ENCODE assay signal across 18 cellular contexts in genomic region chrX:36422368-36422767, GRCh38.
DNase-seq lines count a peak whose midpoint lies in the region; ATAC-seq, FAIRE-seq and TF ChIP-seq lines count a peak whose summit lies in the region.
"Had no signal": no experiment of that assay in that cellular context is flagged by ENCODE, and none has a peak within 500 bp of the region (broad histone marks: within the 10 kb centered on the region; RNA-seq: fewer than 3 reads in every experiment).

No MANE protein-coding gene starts in this region.

- TF ChIP-seq EP300 in H1 (IDR thresholded peaks at IDR 0.05; ENCODE audit: borderline replicate concordance in 1 of 2, low read depth in 2 of 2, low read length in 2 of 2), result no peak

- POLR2A ChIA-PET in H1 (lab: Charles Lee; ENCODE audit: partially characterized antibody), result no interaction called here

- H3K27ac ChIP-seq in GM23338 (ENCODE audit: low read depth) (no peak overlapping the region), H1 (ENCODE audit: low read depth, low read length) (no peak overlapping the region)
- H3K27ac ChIP-seq: C4-2B had no signal

- H3K14ac ChIP-seq in H1 (ENCODE audit: insufficient read length), result no peak overlapping the region

- H3K9ac ChIP-seq in H1 (replicated peaks in 1 of 4; ENCODE audit: extremely low read depth in 1 of 4, low read depth in 3 of 4, low read length in 3 of 4), result no peak overlapping the region

- no peak overlapping the region for H2BK15ac ChIP-seq in H1 (ENCODE audit: low read length)

- no peak overlapping the region for H3K56ac ChIP-seq in H1 (replicated peaks; ENCODE audit: insufficient read length, low read depth, low read length)

- no peak for TF ChIP-seq POLR2A in H1 (IDR thresholded peaks at IDR 0.05; ENCODE audit: control extremely low read depth in 1 of 2, low read depth in 2 of 2, low read length in 2 of 2)

- H3K4me2 ChIP-seq in GM23338, result no peak overlapping the region
- H3K4me2 ChIP-seq in H1 (ENCODE audit: insufficient read depth in 1 of 2, low read depth in 2 of 2, low read length in 2 of 2), result peak overlapping the region in 1 of 2 experiments; percentile 7; a peak in 1 of 4 replicates

- H2AFZ ChIP-seq in GM23338 (no peak overlapping the region), H1 (ENCODE audit: low read length) (no peak overlapping the region)

- no peaks in the 10 kb centered on the region for H3K23me2 ChIP-seq in H1 (ENCODE audit: low read depth, low read length)

- no peaks in the 10 kb centered on the region for H3K79me1 ChIP-seq in H1 (ENCODE audit: low read depth, low read length)

- H4K5ac ChIP-seq in H1 (ENCODE audit: insufficient read length, low read depth, low read length), result no peak overlapping the region

- no CpG with 5 or more reads among the region's 1 CpG for WGBS in H1 (ENCODE audit: extremely low coverage in 1 of 2, insufficient coverage in 1 of 2, insufficient read length in 1 of 2, insufficient replicate concordance in 2 of 2, low coverage in 1 of 2, low lambda C conversion rate in 2 of 2, missing lambda C conversion rate in 1 of 2), 2 experiments

- H3K4me3 ChIP-seq in GM23338, result no peak overlapping the region
- H3K4me3 ChIP-seq in H1 (ENCODE audit: extremely low read depth in 1 of 4, insufficient read depth in 2 of 4, low read depth in 3 of 4, low read length in 4 of 4), result no peak overlapping the region

- H3K36me3 ChIP-seq in GM23338 (ENCODE audit: insufficient read depth) (no peaks in the 10 kb centered on the region), H1 (ENCODE audit: control insufficient read depth in 2 of 4, insufficient read depth in 4 of 4, low read length in 3 of 4) (no peaks in the 10 kb centered on the region)

- no peaks in the 10 kb centered on the region for H3K36me3 Mint-ChIP-seq in GM23338 (ENCODE audit: low read depth)
- H3K36me3 Mint-ChIP-seq: CD4-positive, alpha-beta memory T cell; IgD-negative memory B cell had no signal

- no peak overlapping the region for H2BK120ac ChIP-seq in H1 (replicated peaks; ENCODE audit: low read depth, low read length)

- no peaks in the 10 kb centered on the region for H3K9me2 ChIP-seq in GM23338 (ENCODE audit: insufficient read depth)

- no peak overlapping the region for H3K4me3 Mint-ChIP-seq in GM23338
- H3K4me3 Mint-ChIP-seq: CD4-positive, alpha-beta memory T cell; IgD-negative memory B cell had no signal

- H3K4ac ChIP-seq in H1 (replicated peaks; ENCODE audit: insufficient read length, low read depth, low read length), result no peak overlapping the region

- no peaks in the 10 kb centered on the region; the same call in 2 of the 3 replicates for H3K9me3 Mint-ChIP-seq in GM23338
- H3K9me3 Mint-ChIP-seq: IgD-negative memory B cell had no signal

- ATAC-seq in GM23338 (peak; percentile 78), HG03571 (IDR thresholded peaks at IDR 0.05; ENCODE audit: unreplicated experiment) (no peak)
- ATAC-seq: HepG2 had no signal

- DNase-seq in GM23338 (ENCODE audit: low spot score) (peak; percentile 20), H1 (ENCODE audit: low read depth in 1 of 2, low spot score in 2 of 2) (no peak), iPS-NIHi11 (ENCODE audit: low spot score) (peak; percentile 11), cerebellar nuclear complex (lab: John Stamatoyannopoulos, UW) (no peak), NCI-H128 (lab: John Stamatoyannopoulos, UW; ENCODE audit: unreplicated experiment) (no peak)
- DNase-seq: AML-193; CD4-positive, alpha-beta memory T cell; DMS153; DMS79; GF-D8; HCEC 1CT; KG1 had no signal

- H2BK20ac ChIP-seq in H1 (ENCODE audit: low read length), result no peak overlapping the region

- no peaks in the 10 kb centered on the region for H4K20me1 ChIP-seq in GM23338 (replicated peaks; ENCODE audit: insufficient read depth)
- no peaks in the 10 kb centered on the region for H4K20me1 ChIP-seq in H1 (replicated peaks in 1 of 2; ENCODE audit: control insufficient read depth in 1 of 2, insufficient read depth in 2 of 2, low read length in 2 of 2)

- FAIRE-seq in H1 (lab: Jason Lieb, UNC), result peak; percentile 88
- FAIRE-seq: A204.1, HepG2, HTR-8/SVneo had no signal

- CTCF ChIA-PET in H1 (lab: Charles Lee; ENCODE audit: partially characterized antibody), result no interaction called here

- no peak overlapping the region for H3K27ac Mint-ChIP-seq in GM23338
- H3K27ac Mint-ChIP-seq: CD4-positive, alpha-beta memory T cell; IgD-negative memory B cell had no signal

- no peak for TF ChIP-seq RAD21 in H1 (IDR thresholded peaks at IDR 0.05 in 1 of 2, conservative IDR thresholded peaks at IDR 0.05 in 1 of 2; ENCODE audit: low read depth in 2 of 2, low read length in 2 of 2)

- no peak overlapping the region for H3K18ac ChIP-seq in H1 (ENCODE audit: extremely low read depth, low read length)

- H2AK5ac ChIP-seq in H1 (ENCODE audit: low read depth, low read length), result no peak overlapping the region

- H3F3A ChIP-seq in GM23338 (replicated peaks; ENCODE audit: low read depth), result no peaks in the 10 kb centered on the region

- peaks cover 16% of the 10 kb centered on the region; the same call in 2 of the 3 replicates for H3K4me1 Mint-ChIP-seq in GM23338
- H3K4me1 Mint-ChIP-seq: CD4-positive, alpha-beta memory T cell; IgD-negative memory B cell had no signal

- H3K23ac ChIP-seq in H1 (ENCODE audit: insufficient read length), result no peak overlapping the region

- H2BK5ac ChIP-seq in H1 (ENCODE audit: low read depth, low read length), result no peak overlapping the region

- no peak overlapping the region for H4K8ac ChIP-seq in H1 (ENCODE audit: extremely low read depth, insufficient read depth, low read length)

- no peak for TF ChIP-seq CTCF in GM23338 (conservative IDR thresholded peaks at IDR 0.05; ENCODE audit: low read depth in 2 of 2)
- no peak for TF ChIP-seq CTCF in H1 (IDR thresholded peaks at IDR 0.05; ENCODE audit: control extremely low read depth in 1 of 3, insufficient read depth in 1 of 3, low read depth in 1 of 3, low read length in 3 of 3)

- H3K79me2 ChIP-seq in GM23338 (replicated peaks; ENCODE audit: insufficient read depth) (no peaks in the 10 kb centered on the region), H1 (ENCODE audit: control insufficient read depth in 1 of 2, insufficient read depth in 2 of 2, low read length in 2 of 2) (no peaks in the 10 kb centered on the region)

- peaks cover 6% of the 10 kb centered on the region for H3K4me1 ChIP-seq in GM23338 (ENCODE audit: insufficient read depth)
- no peaks in the 10 kb centered on the region for H3K4me1 ChIP-seq in H1 (replicated peaks in 1 of 4; ENCODE audit: control insufficient read depth in 3 of 4, insufficient read depth in 4 of 4, low read length in 3 of 4)

- no peak overlapping the region for H2BK12ac ChIP-seq in H1 (ENCODE audit: low read depth, low read length)

- no peaks in the 10 kb centered on the region for H3K9me3 ChIP-seq in H1 (ENCODE audit: insufficient read depth in 2 of 2, low read depth in 1 of 2, low read length in 1 of 2)

- no peaks in the 10 kb centered on the region for H3K27me3 Mint-ChIP-seq in GM23338 (ENCODE audit: insufficient read depth, low read depth, poor library complexity)
- H3K27me3 Mint-ChIP-seq: CD4-positive, alpha-beta memory T cell; IgD-negative memory B cell had no signal

- H3K27me3 ChIP-seq in GM23338 (ENCODE audit: insufficient read depth) (no peaks in the 10 kb centered on the region), H1 (replicated peaks in 1 of 4; ENCODE audit: control insufficient read depth in 3 of 4, extremely low read depth in 1 of 4, insufficient read depth in 3 of 4, low read length in 3 of 4) (no peaks in the 10 kb centered on the region)

- H4K91ac ChIP-seq in H1 (replicated peaks; ENCODE audit: insufficient read length, low read length), result no peak overlapping the region

TF ChIP-seq in GM23338, 12 proteins besides CTCF, POLR2A, EP300 and RAD21:
- no peak for TF ChIP-seq ZNF331 (CRISPR knock-in tag; IDR thresholded peaks at IDR 0.05; ENCODE audit: low read depth)

TF ChIP-seq in H1, 55 proteins besides CTCF, POLR2A, EP300 and RAD21:
- TF ChIP-seq CREB1 (IDR thresholded peaks at IDR 0.05), result no peak
- TF ChIP-seq JUN (IDR thresholded peaks at IDR 0.05; ENCODE audit: low read depth, low read length), result no peak
- TF ChIP-seq EGR1 (IDR thresholded peaks at IDR 0.05; ENCODE audit: borderline replicate concordance, low read depth, low read length), result no peak
- TF ChIP-seq POLR2AphosphoS5 (IDR thresholded peaks at IDR 0.05; ENCODE audit: low read depth, low read length), result no peak
- no peak for TF ChIP-seq ASH2L (IDR thresholded peaks at IDR 0.05; ENCODE audit: low read length)
- TF ChIP-seq KDM5A (IDR thresholded peaks at IDR 0.05; ENCODE audit: low read length), result no peak

Comparison
In these comparisons a context has a peak if more than half of its experiments do, and no peak if none do; other contexts are left out.
1. DNase-seq: peak in GM23338 (single experiment) and iPS-NIHi11 (single experiment); none in H1 (0 of 2), cerebellar nuclear complex (0 of 2) and NCI-H128 (single experiment).